ENCODE assay signal across 8 cellular contexts in the genomic region with DNA sequence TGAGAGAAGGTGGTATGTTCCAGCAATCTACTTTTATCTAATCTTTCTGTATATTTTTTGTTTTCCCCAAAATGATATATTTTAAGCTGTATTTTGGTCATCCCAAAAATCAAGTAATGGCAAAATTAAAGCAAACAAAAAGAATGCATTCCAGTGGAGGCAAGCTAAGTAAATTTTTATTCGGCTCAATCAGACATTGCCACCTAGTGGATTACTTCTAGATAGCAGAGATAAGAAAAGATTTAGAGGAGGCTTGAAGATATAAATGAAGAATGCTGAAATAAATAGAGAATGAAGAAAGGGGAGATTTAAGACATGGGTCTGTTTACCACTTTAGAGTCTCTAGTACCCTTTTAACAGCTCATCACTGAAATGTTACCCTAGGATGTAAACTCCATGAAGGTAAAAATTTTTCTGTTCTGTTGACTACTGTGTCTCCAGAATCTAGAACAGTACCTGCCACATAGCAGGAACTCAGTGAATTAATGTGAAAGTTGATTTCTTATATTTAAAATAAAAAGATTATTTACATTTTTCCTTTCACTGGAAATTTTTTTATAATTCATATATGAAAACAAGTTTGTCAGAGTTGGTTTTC.
DNase-seq lines count a peak whose midpoint lies in the region; ATAC-seq, FAIRE-seq and TF ChIP-seq lines count a peak whose summit lies in the region.

No MANE protein-coding gene starts in this region.

- H3K4me1 ChIP-seq in colonic mucosa = no peaks in the 10 kb centered on the region

- H3K9ac ChIP-seq in colonic mucosa (ENCODE audit: low read depth in 2 of 2, low read length in 2 of 2) = no peak overlapping the region

- H3K9me3 ChIP-seq in colonic mucosa = no peaks in the 10 kb centered on the region

- H3K27me3 ChIP-seq in colonic mucosa = no peaks in the 10 kb centered on the region

- H3K36me3 ChIP-seq in colonic mucosa = no peaks in the 10 kb centered on the region

- no peak for DNase-seq in D721Med (ENCODE audit: insufficient read length, low spot score)
- peak; percentile 31 for DNase-seq in H4 (ENCODE audit: low spot score)
- DNase-seq in NCI-H460 (ENCODE audit: extremely low read depth, low read depth) = peak; percentile 31
- no peak for DNase-seq in colonic mucosa
- DNase-seq in myocyte (ENCODE audit: low read depth) = peak; percentile 71
- DNase-seq in activated naive CD4-positive, alpha-beta T cell treated with anti-CD3 and anti-CD28 coated beads, Interleukin-2, amount 50 U/mL, for 72 hours (ENCODE audit: low spot score in 2 of 2) = no peak

- no peaks in the 10 kb centered on the region for H3K9me3 Mint-ChIP-seq in activated naive CD4-positive, alpha-beta T cell treated with anti-CD3 and anti-CD28 coated beads, Interleukin-2, amount 50 U/mL, for 72 hours

- H3K27ac Mint-ChIP-seq in activated naive CD4-positive, alpha-beta T cell treated with anti-CD3 and anti-CD28 coated beads, Interleukin-2, amount 50 U/mL, for 72 hours = no peak overlapping the region

- no peak for FAIRE-seq in D721Med (lab: Jason Lieb, UNC)

- H3K27ac ChIP-seq in colonic mucosa = no peak overlapping the region

- H3K4me3 ChIP-seq in colonic mucosa = no peak overlapping the region

- TF ChIP-seq CTCF in D721Med (IDR thresholded peaks at IDR 0.05; ENCODE audit: insufficient read depth, missing control alignments) (peak; percentile 68), colonic mucosa (IDR thresholded peaks at IDR 0.05) (peak; percentile 36)

- intact Hi-C loops in colonic mucosa (cut with DNase I) = loop anchor here (5.0 kb wide), 1 partner anchor 306 kb away; no protein-coding TSS in a partner anchor

- ATAC-seq in GM21825 (IDR thresholded peaks at IDR 0.05; ENCODE audit: unreplicated experiment) = no peak
- ATAC-seq in activated naive CD4-positive, alpha-beta T cell treated with anti-CD3 and anti-CD28 coated beads, Interleukin-2, amount 50 U/mL, for 72 hours = no peak
- ATAC-seq in GM21737 (IDR thresholded peaks at IDR 0.05; ENCODE audit: unreplicated experiment) = no peak

- no peaks in the 10 kb centered on the region for H3K36me3 Mint-ChIP-seq in activated naive CD4-positive, alpha-beta T cell treated with anti-CD3 and anti-CD28 coated beads, Interleukin-2, amount 50 U/mL, for 72 hours

Comparison
In these comparisons a context has a peak if more than half of its experiments do, and no peak if none do; other contexts are left out.
1. DNase-seq: peak in H4 (single experiment), NCI-H460 (single experiment) and myocyte (single experiment); none in D721Med (single experiment), colonic mucosa (single experiment) and activated naive CD4-positive, alpha-beta T cell treated with anti-CD3 and anti-CD28 coated beads, Interleukin-2, amount 50 U/mL, for 72 hours (0 of 2).